ENCODE assay signal across 1 cellular context in the genomic region with DNA sequence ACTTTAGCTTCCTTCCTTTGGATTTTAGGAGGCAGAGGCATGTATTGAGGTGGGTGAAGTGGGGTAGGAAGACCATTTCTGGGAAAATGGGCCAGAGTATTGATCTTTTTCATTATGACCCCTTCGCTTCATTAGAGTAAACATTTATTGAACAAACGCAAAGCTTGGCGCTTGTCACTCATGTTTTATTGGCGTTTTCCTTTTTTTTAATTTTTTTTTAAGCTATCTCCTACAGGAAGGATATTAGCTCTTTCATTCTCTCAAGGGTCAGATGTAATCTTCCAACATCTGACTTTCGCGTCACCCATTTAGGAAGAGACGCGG.
TF ChIP-seq lines count a peak whose summit lies in the region.

No MANE protein-coding gene starts in this region.

TF ChIP-seq in GM23338, 12 proteins besides CTCF, POLR2A, EP300 and RAD21 (continued from another document):
- TF ChIP-seq, protein P1, sequence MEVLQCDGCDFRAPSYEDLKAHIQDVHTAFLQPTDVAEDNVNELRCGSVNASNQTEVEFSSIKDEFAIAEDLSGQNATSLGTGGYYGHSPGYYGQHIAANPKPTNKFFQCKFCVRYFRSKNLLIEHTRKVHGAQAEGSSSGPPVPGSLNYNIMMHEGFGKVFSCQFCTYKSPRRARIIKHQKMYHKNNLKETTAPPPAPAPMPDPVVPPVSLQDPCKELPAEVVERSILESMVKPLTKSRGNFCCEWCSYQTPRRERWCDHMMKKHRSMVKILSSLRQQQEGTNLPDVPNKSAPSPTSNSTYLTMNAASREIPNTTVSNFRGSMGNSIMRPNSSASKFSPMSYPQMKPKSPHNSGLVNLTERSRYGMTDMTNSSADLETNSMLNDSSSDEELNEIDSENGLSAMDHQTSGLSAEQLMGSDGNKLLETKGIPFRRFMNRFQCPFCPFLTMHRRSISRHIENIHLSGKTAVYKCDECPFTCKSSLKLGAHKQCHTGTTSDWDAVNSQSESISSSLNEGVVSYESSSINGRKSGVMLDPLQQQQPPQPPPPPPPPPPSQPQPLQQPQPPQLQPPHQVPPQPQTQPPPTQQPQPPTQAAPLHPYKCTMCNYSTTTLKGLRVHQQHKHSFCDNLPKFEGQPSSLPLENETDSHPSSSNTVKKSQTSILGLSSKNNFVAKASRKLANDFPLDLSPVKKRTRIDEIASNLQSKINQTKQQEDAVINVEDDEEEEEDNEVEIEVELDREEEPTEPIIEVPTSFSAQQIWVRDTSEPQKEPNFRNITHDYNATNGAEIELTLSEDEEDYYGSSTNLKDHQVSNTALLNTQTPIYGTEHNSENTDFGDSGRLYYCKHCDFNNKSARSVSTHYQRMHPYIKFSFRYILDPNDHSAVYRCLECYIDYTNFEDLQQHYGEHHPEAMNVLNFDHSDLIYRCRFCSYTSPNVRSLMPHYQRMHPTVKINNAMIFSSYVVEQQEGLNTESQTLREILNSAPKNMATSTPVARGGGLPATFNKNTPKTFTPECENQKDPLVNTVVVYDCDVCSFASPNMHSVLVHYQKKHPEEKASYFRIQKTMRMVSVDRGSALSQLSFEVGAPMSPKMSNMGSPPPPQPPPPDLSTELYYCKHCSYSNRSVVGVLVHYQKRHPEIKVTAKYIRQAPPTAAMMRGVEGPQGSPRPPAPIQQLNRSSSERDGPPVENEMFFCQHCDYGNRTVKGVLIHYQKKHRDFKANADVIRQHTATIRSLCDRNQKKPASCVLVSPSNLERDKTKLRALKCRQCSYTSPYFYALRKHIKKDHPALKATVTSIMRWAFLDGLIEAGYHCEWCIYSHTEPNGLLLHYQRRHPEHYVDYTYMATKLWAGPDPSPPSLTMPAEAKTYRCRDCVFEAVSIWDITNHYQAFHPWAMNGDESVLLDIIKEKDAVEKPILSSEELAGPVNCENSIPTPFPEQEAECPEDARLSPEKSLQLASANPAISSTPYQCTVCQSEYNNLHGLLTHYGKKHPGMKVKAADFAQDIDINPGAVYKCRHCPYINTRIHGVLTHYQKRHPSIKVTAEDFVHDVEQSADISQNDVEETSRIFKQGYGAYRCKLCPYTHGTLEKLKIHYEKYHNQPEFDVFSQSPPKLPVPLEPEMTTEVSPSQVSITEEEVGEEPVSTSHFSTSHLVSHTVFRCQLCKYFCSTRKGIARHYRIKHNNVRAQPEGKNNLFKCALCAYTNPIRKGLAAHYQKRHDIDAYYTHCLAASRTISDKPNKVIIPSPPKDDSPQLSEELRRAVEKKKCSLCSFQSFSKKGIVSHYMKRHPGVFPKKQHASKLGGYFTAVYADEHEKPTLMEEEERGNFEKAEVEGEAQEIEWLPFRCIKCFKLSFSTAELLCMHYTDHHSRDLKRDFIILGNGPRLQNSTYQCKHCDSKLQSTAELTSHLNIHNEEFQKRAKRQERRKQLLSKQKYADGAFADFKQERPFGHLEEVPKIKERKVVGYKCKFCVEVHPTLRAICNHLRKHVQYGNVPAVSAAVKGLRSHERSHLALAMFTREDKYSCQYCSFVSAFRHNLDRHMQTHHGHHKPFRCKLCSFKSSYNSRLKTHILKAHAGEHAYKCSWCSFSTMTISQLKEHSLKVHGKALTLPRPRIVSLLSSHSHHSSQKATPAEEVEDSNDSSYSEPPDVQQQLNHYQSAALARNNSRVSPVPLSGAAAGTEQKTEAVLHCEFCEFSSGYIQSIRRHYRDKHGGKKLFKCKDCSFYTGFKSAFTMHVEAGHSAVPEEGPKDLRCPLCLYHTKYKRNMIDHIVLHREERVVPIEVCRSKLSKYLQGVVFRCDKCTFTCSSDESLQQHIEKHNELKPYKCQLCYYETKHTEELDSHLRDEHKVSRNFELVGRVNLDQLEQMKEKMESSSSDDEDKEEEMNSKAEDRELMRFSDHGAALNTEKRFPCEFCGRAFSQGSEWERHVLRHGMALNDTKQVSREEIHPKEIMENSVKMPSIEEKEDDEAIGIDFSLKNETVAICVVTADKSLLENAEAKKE (CRISPR knock-in tag; IDR thresholded peaks at IDR 0.05): no peak
- TF ChIP-seq POLR2AphosphoS5 (IDR thresholded peaks at IDR 0.05; ENCODE audit: low read depth) (no peak), EZH2phosphoT487 (IDR thresholded peaks at IDR 0.05; ENCODE audit: unreplicated experiment) (no peak)
